ENCODE assay signal across 24 cellular contexts in the genomic region with DNA sequence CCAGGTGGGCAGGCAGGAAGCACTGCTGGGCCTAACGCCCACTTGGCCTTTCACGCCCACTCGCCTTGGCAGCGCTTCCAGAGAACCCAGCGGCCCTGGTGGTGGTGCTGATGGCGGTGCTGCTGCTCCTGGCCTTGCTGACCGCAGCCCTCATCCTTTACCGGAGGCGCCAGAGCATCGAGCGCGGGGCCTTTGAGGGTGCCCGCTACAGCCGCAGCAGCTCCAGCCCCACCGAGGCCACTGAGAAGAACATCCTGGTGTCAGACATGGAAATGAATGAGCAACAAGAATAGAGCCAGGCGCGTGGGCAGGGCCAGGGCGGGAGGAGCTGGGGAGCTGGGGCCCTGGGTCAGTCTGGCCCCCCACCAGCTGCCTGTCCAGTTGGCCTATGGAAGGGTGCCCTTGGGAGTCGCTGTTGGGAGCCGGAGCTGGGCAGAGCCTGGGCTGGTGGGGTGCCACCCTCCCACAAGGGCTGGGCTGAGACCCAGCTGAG.
DNase-seq lines count a peak whose midpoint lies in the region; ATAC-seq, FAIRE-seq and TF ChIP-seq lines count a peak whose summit lies in the region.
"Had no signal": no experiment of that assay in that cellular context is flagged by ENCODE, and none has a peak within 500 bp of the region (broad histone marks: within the 10 kb centered on the region; RNA-seq: fewer than 3 reads in every experiment).

No MANE protein-coding gene starts in this region.

- DNase-seq in DMS53 (lab: John Stamatoyannopoulos, UW) (peak; percentile 6), DMS53 treated with DMSO at 0.1 percent for 48 hours (lab: John Stamatoyannopoulos, UW; ENCODE audit: unreplicated experiment) (no peak), H9 (peak; percentile 36), K562 (ENCODE audit: extremely low read depth in 1 of 4, low spot score in 3 of 4) (no peak), progenitor cell of endocrine pancreas (ENCODE audit: low spot score, unreplicated experiment) (no peak), NOMO-1 treated with dmso at 0.1 percent for 144 hours (lab: John Stamatoyannopoulos, UW; ENCODE audit: unreplicated experiment) (no peak), Caco-2 (no peak)
- DNase-seq: ACHN; C1 segment of cervical spinal cord; CD8-positive, alpha-beta memory T cell; DMS79 treated with DMSO at 0.1 percent for 48 hours; MM.1S; NCI-H1048; NCI-H1436 treated with DMSO at 0.1 percent for 48 hours; NCI-H2029; NCI-H345; NCI-H524; NCI-H774 had no signal

- H2AFZ ChIP-seq in H9 (ENCODE audit: low read length) (no peak overlapping the region), K562 (ENCODE audit: low read depth, low read length) (no peak overlapping the region)
- H2AFZ ChIP-seq: GM23338 had no signal

- no CpG with 5 or more reads among the region's 20 CpGs for WGBS in H9 (ENCODE audit: extremely low coverage, insufficient read length, low lambda C conversion rate)
- WGBS in K562 (ENCODE audit: insufficient coverage, low coverage, missing lambda C conversion rate) = 91% methylated on average over 11 of the region's 20 CpGs

- no peak overlapping the region for H2BK20ac ChIP-seq in H9 (ENCODE audit: low read depth, low read length, poor library complexity, severe bottlenecking)

- H3K4me2 ChIP-seq in H9 (ENCODE audit: insufficient read depth, insufficient read length, low read length) (no peak overlapping the region), K562 (ENCODE audit: insufficient read depth, low read length) (no peak overlapping the region)
- H3K4me2 ChIP-seq: GM23338 had no signal

- H3K27ac Mint-ChIP-seq in H9 (no peak overlapping the region), progenitor cell of endocrine pancreas (peak overlapping the region; percentile 33), Caco-2 (ENCODE audit: unreplicated experiment) (no peak overlapping the region)
- H3K27ac Mint-ChIP-seq: CD8-positive, alpha-beta memory T cell; GM23338; IgD-negative memory B cell had no signal

- no peak overlapping the region for H4K91ac ChIP-seq in H9 (ENCODE audit: insufficient read length, low read depth, low read length)

- H3K79me1 ChIP-seq in H9 (ENCODE audit: insufficient read depth, low read depth, low read length, poor library complexity, severe bottlenecking) = no peaks in the 10 kb centered on the region

- peaks cover 3% of the 10 kb centered on the region for H3K9me1 ChIP-seq in K562 (ENCODE audit: control insufficient read depth, insufficient read depth, low read length)

- H3K9me3 ChIP-seq in H9 (ENCODE audit: control insufficient read depth, low read depth, low read length) = no peaks in the 10 kb centered on the region
- H3K9me3 ChIP-seq in K562 (replicated peaks; ENCODE audit: control insufficient read depth, insufficient read depth, low read depth, low read length) = no peaks in the 10 kb centered on the region
- no peaks in the 10 kb centered on the region for H3K9me3 ChIP-seq in Caco-2

- no peak for FAIRE-seq in K562 (lab: Jason Lieb, UNC)
- FAIRE-seq: D721Med, GM12878 had no signal

- POLR2A ChIA-PET in K562 (lab: Yijun Ruan, JAX) (interaction anchor here (0.8 kb wide), 1 partner anchor 270 kb away, joined by 3 read pairs; no protein-coding TSS in a partner anchor), Caco-2 (lab: Charles Lee) (no interaction called here)

- no peak overlapping the region for H2BK15ac ChIP-seq in H9 (ENCODE audit: low read depth, low read length)

- no peak overlapping the region for H3K4me3 ChIP-seq in K562
- H3K4me3 ChIP-seq in Caco-2 (ENCODE audit: low read depth, low read length) = no peak overlapping the region
- H3K4me3 ChIP-seq: GM12878, GM23338 had no signal

- no peak overlapping the region for H2AK5ac ChIP-seq in H9 (ENCODE audit: insufficient read length, low read length)

- H3K9me3 Mint-ChIP-seq in H9 = no peaks in the 10 kb centered on the region
- no peaks in the 10 kb centered on the region for H3K9me3 Mint-ChIP-seq in progenitor cell of endocrine pancreas (ENCODE audit: low read depth)
- no peaks in the 10 kb centered on the region for H3K9me3 Mint-ChIP-seq in Caco-2 (ENCODE audit: unreplicated experiment)
- H3K9me3 Mint-ChIP-seq: CD8-positive, alpha-beta memory T cell; GM23338; IgD-negative memory B cell had no signal

- ATAC-seq in K562 (no peak), GM21717 (IDR thresholded peaks at IDR 0.05; ENCODE audit: unreplicated experiment) (no peak)
- ATAC-seq: GM12878 had no signal

- H3K36me3 Mint-ChIP-seq in H9 (ENCODE audit: insufficient read depth in 1 of 3, low read depth in 3 of 3) = peaks cover 0 to 1% (median 0%) of the 10 kb centered on the region in 3 experiments; a peak in 2 of 7 replicates
- no peaks in the 10 kb centered on the region for H3K36me3 Mint-ChIP-seq in progenitor cell of endocrine pancreas (ENCODE audit: insufficient read depth)
- H3K36me3 Mint-ChIP-seq in Caco-2 (ENCODE audit: insufficient read depth, unreplicated experiment) = no peaks in the 10 kb centered on the region
- H3K36me3 Mint-ChIP-seq: CD8-positive, alpha-beta memory T cell had no signal

- H4K8ac ChIP-seq in H9 (replicated peaks; ENCODE audit: insufficient read length, low read depth, low read length) = no peak overlapping the region

- no peaks in the 10 kb centered on the region for H3K27me3 ChIP-seq in H9 (ENCODE audit: insufficient read depth, low read length)
- no peaks in the 10 kb centered on the region for H3K27me3 ChIP-seq in K562 (ENCODE audit: control insufficient read depth in 2 of 2, insufficient read depth in 2 of 2, low read length in 2 of 2)
- no peaks in the 10 kb centered on the region for H3K27me3 ChIP-seq in Caco-2 (replicated peaks; ENCODE audit: control insufficient read depth, insufficient read depth, low read length)

- TF ChIP-seq CTCF in H9 (conservative IDR thresholded peaks at IDR 0.05) (no peak), K562 (IDR thresholded peaks at IDR 0.05 in 2 of 3, conservative IDR thresholded peaks at IDR 0.05 in 1 of 3; ENCODE audit: insufficient read depth in 2 of 3, low read depth in 1 of 3, low read length in 3 of 3) (no peak), progenitor cell of endocrine pancreas (IDR thresholded peaks at IDR 0.05; ENCODE audit: unreplicated experiment) (no peak), Caco-2 (IDR thresholded peaks at IDR 0.05; ENCODE audit: insufficient read depth in 1 of 2, low read depth in 1 of 2, low read length in 1 of 2, severe bottlenecking in 1 of 2, unreplicated experiment in 1 of 2) (no peak)

- no peak overlapping the region for H3T11ph ChIP-seq in H9 (ENCODE audit: low read length)

- H3K23ac ChIP-seq in H9 (ENCODE audit: insufficient read length, low read depth, low read length) = no peak overlapping the region

- H3K27ac ChIP-seq in H9 (ENCODE audit: insufficient read length, low read depth, low read length) (no peak overlapping the region), K562 (ENCODE audit: extremely low read depth, low read depth, low read length) (peak overlapping the region; percentile 7; the same call in 2 of the 3 replicates)
- H3K27ac ChIP-seq: 22Rv1 had no signal

- TF ChIP-seq RAD21 in K562 (CRISPR knock-in tag; conservative IDR thresholded peaks at IDR 0.05 in 1 of 2, IDR thresholded peaks at IDR 0.05 in 1 of 2) = no peak

- H3K27me3 Mint-ChIP-seq in H9 (ENCODE audit: low read depth) (no peaks in the 10 kb centered on the region), progenitor cell of endocrine pancreas (peaks cover 5% of the 10 kb centered on the region), Caco-2 (ENCODE audit: insufficient read depth, unreplicated experiment) (peaks cover 5% of the 10 kb centered on the region)

- no peak overlapping the region for H3K14ac ChIP-seq in H9 (ENCODE audit: insufficient read depth, low read length)

- in situ Hi-C loops in K562 (cut with MboI) = loop anchor here (25.0 kb wide), 1 partner anchor 720 kb away; no protein-coding TSS in a partner anchor

- H2BK5ac ChIP-seq in H9 (ENCODE audit: insufficient read length, low read length) = no peak overlapping the region

- CTCF ChIA-PET in K562 (lab: Yijun Ruan, JAX; ENCODE audit: low intra/inter-chr PET ratio) (interaction anchor here (0.7 kb wide), 1 partner anchor 346 kb away, joined by 4 read pairs; no protein-coding TSS in a partner anchor), Caco-2 (lab: Charles Lee) (interaction anchor here (0.6 to 0.7 kb wide), 3 partner anchors 12 to 49 kb away, joined by 3 to 4 read pairs (median 3); no protein-coding TSS in a partner anchor)

- no peak overlapping the region for H3K18ac ChIP-seq in H9 (ENCODE audit: insufficient read length, low read depth, low read length)

- H4K5ac ChIP-seq in H9 (ENCODE audit: insufficient read length, low read depth, low read length) = no peak overlapping the region

- no peak overlapping the region for H2BK120ac ChIP-seq in H9 (ENCODE audit: low read depth, low read length, poor library complexity, severe bottlenecking)

- TF ChIP-seq POLR2A in K562 (conservative IDR thresholded peaks at IDR 0.05) = no peak

- H3K9ac ChIP-seq in H9 (ENCODE audit: extremely low read depth, insufficient read length, low read length) (no peak overlapping the region), K562 (ENCODE audit: insufficient read depth in 1 of 2, low read depth in 2 of 2, low read length in 2 of 2) (peak overlapping the region in 1 of 2 experiments; percentile 77; a peak in 2 of 4 replicates)

- peaks cover 0 to 21% of the 10 kb centered on the region in 2 experiments; a peak in 2 of 4 replicates for H3K4me1 Mint-ChIP-seq in H9
- H3K4me1 Mint-ChIP-seq in progenitor cell of endocrine pancreas (ENCODE audit: low read depth) = peaks cover 1% of the 10 kb centered on the region
- no peaks in the 10 kb centered on the region for H3K4me1 Mint-ChIP-seq in Caco-2 (ENCODE audit: low read depth, unreplicated experiment)
- H3K4me1 Mint-ChIP-seq: CD8-positive, alpha-beta memory T cell; IgD-negative memory B cell had no signal

- no peak overlapping the region for H3K4ac ChIP-seq in H9 (ENCODE audit: low read depth, low read length)

- H3K4me3 Mint-ChIP-seq in H9 (no peak overlapping the region), progenitor cell of endocrine pancreas (ENCODE audit: low read depth) (no peak overlapping the region), Caco-2 (ENCODE audit: unreplicated experiment) (no peak overlapping the region)
- H3K4me3 Mint-ChIP-seq: CD8-positive, alpha-beta memory T cell; GM23338; IgD-negative memory B cell had no signal

- H3K36me3 ChIP-seq in K562 (ENCODE audit: control insufficient read depth, insufficient read depth, low read length) (no peaks in the 10 kb centered on the region; the same call in 2 of the 3 replicates), Caco-2 (ENCODE audit: control insufficient read depth, insufficient read depth, low read length) (no peaks in the 10 kb centered on the region)

- H3K4me1 ChIP-seq in H9 (ENCODE audit: insufficient read depth, low read length) (no peaks in the 10 kb centered on the region), K562 (replicated peaks in 1 of 2; ENCODE audit: control insufficient read depth in 2 of 2, insufficient read depth in 2 of 2, low read length in 2 of 2) (peaks cover 29 to 57% of the 10 kb centered on the region in 2 experiments; a peak in 4 of 5 replicates), Caco-2 (no peaks in the 10 kb centered on the region)

- intact Hi-C loops in K562 (cut with micrococcal nuclease) = no loop called here
- intact Hi-C loops in Caco-2 (cut with micrococcal nuclease; ENCODE audit: unreplicated experiment) = no loop called here

- BruUV-seq in K562 (replicated peaks; lab: Mats Ljungman, UMichigan) = no TSS peak
- no TSS peak for BruUV-seq in Caco-2 (replicated peaks; lab: Mats Ljungman, UMichigan)

- H4K20me1 ChIP-seq in H9 (ENCODE audit: control insufficient read depth, insufficient read depth, insufficient read length) = peaks cover 2% of the 10 kb centered on the region
- no peaks in the 10 kb centered on the region for H4K20me1 ChIP-seq in K562 (replicated peaks; ENCODE audit: control insufficient read depth, insufficient read depth, low read length)

- H3K23me2 ChIP-seq in H9 (ENCODE audit: insufficient read length, low read depth, low read length, poor library complexity, severe bottlenecking) = no peaks in the 10 kb centered on the region

- no peaks in the 10 kb centered on the region for H3K79me2 ChIP-seq in H9 (ENCODE audit: insufficient read depth, low read length)
- no peaks in the 10 kb centered on the region for H3K79me2 ChIP-seq in K562 (ENCODE audit: control insufficient read depth, insufficient read depth, low read length)

- TF ChIP-seq EP300 in K562 (IDR thresholded peaks at IDR 0.05; ENCODE audit: low read length) = no peak

- H2BK12ac ChIP-seq in H9 (ENCODE audit: insufficient read length, low read depth, low read length) = no peak overlapping the region

- H3K56ac ChIP-seq in H9 (ENCODE audit: insufficient read length, low read depth, low read length) = no peak overlapping the region

Comparison
In these comparisons a context has a peak if more than half of its experiments do, and no peak if none do; other contexts are left out.
1. DNase-seq: peak in DMS53 (single experiment) and H9 (single experiment); none in DMS53 treated with DMSO at 0.1 percent for 48 hours (single experiment), K562 (0 of 4), progenitor cell of endocrine pancreas (single experiment), NOMO-1 treated with dmso at 0.1 percent for 144 hours (single experiment) and Caco-2 (0 of 2).